1 cellular context compared by ENCODE assay signal in genomic region chr7:102983602-102984001, GRCh38.
TF ChIP-seq lines count a peak whose summit lies in the region.

No MANE protein-coding gene starts in this region.

TF ChIP-seq in K562, 482 proteins besides CTCF, POLR2A, EP300 and RAD21 (continued from another document and continues in another):
- TF ChIP-seq NFE2L1 (tag; IDR thresholded peaks at IDR 0.05; ENCODE audit: borderline replicate concordance, low read depth) (no peak), TCF3 (CRISPR knock-in tag; IDR thresholded peaks at IDR 0.05) (peak; percentile 84), NEUROD1 (IDR thresholded peaks at IDR 0.05; ENCODE audit: borderline replicate concordance, low read depth, low read length, partially characterized antibody) (no peak), RFX1 (IDR thresholded peaks at IDR 0.05) (no peak), CBX8 (IDR thresholded peaks at IDR 0.05; ENCODE audit: borderline replicate concordance, extremely low read depth, low read depth, low read length, poor library complexity, severe bottlenecking) (no peak), ZNF134 (CRISPR knock-in tag; conservative IDR thresholded peaks at IDR 0.05) (no peak), ZKSCAN3 (CRISPR knock-in tag; IDR thresholded peaks at IDR 0.05) (no peak), MEF2D (tag; conservative IDR thresholded peaks at IDR 0.05; ENCODE audit: low read depth) (0 out of 2 replicates have a peak, but pooled peaks have one; percentile 56), ZBTB49 (CRISPR knock-in tag; IDR thresholded peaks at IDR 0.05; ENCODE audit: borderline replicate concordance) (no peak), SREBF2 (CRISPR knock-in tag; IDR thresholded peaks at IDR 0.05) (no peak), EZH2 (IDR thresholded peaks at IDR 0.05; ENCODE audit: borderline replicate concordance, low read depth, low read length) (no peak), CREM (IDR thresholded peaks at IDR 0.05; ENCODE audit: low read depth) (no peak), ZNF764 (CRISPR knock-in tag; IDR thresholded peaks at IDR 0.05; ENCODE audit: low read depth) (no peak), NCOR1 (IDR thresholded peaks at IDR 0.05) (peak; percentile 94), POLR2AphosphoS2 (IDR thresholded peaks at IDR 0.05; ENCODE audit: low read length) (no peak), HINFP (tag; conservative IDR thresholded peaks at IDR 0.05; ENCODE audit: low read depth) (no peak), MNT (conservative IDR thresholded peaks at IDR 0.05) (peak in 1 of 2 experiments; percentile 62; a peak in 2 of 4 replicates), HNRNPH1 (optimal IDR thresholded peaks at IDR 0.05; ENCODE audit: low read depth, low read length) (no peak), CHCHD3 (CRISPR knock-in tag; IDR thresholded peaks at IDR 0.05) (no peak), PRMT5 (CRISPR knock-in tag; IDR thresholded peaks at IDR 0.05) (no peak), HNRNPUL1 (IDR thresholded peaks at IDR 0.05; ENCODE audit: low read length) (no peak), TAF1 (IDR thresholded peaks at IDR 0.05; ENCODE audit: control insufficient read depth, extremely low read depth, insufficient read depth, low read length, severe bottlenecking) (no peak), GTF3C2 (IDR thresholded peaks at IDR 0.05; ENCODE audit: borderline replicate concordance, extremely low read depth, insufficient read length) (no peak), ZBTB1 (CRISPR knock-in tag; IDR thresholded peaks at IDR 0.05; ENCODE audit: borderline replicate concordance, low read depth) (no peak), MIER1 (IDR thresholded peaks at IDR 0.05; ENCODE audit: low read depth) (no peak), ETV1 (tag; conservative IDR thresholded peaks at IDR 0.05; ENCODE audit: low read depth) (peak; percentile 88), ESRRB (CRISPR knock-in tag; IDR thresholded peaks at IDR 0.05; ENCODE audit: borderline replicate concordance) (no peak), ZBTB17 (CRISPR knock-in tag; IDR thresholded peaks at IDR 0.05) (no peak), KDM2B (CRISPR knock-in tag; IDR thresholded peaks at IDR 0.05) (no peak), EGR1 (conservative IDR thresholded peaks at IDR 0.05) (no peak), FOS (IDR thresholded peaks at IDR 0.05; ENCODE audit: extremely low read depth, insufficient read length) (no peak), ZNF668 (CRISPR knock-in tag; IDR thresholded peaks at IDR 0.05) (no peak), ZFPM2 (CRISPR knock-in tag; IDR thresholded peaks at IDR 0.05) (no peak), NFIX (CRISPR knock-in tag; IDR thresholded peaks at IDR 0.05; ENCODE audit: low read depth) (no peak), ZNF184 (CRISPR knock-in tag; IDR thresholded peaks at IDR 0.05) (no peak), SMARCE1 (IDR thresholded peaks at IDR 0.05) (peak; percentile 89)
- TF ChIP-seq, protein P1, sequence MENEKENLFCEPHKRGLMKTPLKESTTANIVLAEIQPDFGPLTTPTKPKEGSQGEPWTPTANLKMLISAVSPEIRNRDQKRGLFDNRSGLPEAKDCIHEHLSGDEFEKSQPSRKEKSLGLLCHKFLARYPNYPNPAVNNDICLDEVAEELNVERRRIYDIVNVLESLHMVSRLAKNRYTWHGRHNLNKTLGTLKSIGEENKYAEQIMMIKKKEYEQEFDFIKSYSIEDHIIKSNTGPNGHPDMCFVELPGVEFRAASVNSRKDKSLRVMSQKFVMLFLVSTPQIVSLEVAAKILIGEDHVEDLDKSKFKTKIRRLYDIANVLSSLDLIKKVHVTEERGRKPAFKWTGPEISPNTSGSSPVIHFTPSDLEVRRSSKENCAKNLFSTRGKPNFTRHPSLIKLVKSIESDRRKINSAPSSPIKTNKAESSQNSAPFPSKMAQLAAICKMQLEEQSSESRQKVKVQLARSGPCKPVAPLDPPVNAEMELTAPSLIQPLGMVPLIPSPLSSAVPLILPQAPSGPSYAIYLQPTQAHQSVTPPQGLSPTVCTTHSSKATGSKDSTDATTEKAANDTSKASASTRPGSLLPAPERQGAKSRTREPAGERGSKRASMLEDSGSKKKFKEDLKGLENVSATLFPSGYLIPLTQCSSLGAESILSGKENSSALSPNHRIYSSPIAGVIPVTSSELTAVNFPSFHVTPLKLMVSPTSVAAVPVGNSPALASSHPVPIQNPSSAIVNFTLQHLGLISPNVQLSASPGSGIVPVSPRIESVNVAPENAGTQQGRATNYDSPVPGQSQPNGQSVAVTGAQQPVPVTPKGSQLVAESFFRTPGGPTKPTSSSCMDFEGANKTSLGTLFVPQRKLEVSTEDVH (IDR thresholded peaks at IDR 0.05; ENCODE audit: low read depth, partially characterized antibody): no peak
- TF ChIP-seq, protein P2, sequence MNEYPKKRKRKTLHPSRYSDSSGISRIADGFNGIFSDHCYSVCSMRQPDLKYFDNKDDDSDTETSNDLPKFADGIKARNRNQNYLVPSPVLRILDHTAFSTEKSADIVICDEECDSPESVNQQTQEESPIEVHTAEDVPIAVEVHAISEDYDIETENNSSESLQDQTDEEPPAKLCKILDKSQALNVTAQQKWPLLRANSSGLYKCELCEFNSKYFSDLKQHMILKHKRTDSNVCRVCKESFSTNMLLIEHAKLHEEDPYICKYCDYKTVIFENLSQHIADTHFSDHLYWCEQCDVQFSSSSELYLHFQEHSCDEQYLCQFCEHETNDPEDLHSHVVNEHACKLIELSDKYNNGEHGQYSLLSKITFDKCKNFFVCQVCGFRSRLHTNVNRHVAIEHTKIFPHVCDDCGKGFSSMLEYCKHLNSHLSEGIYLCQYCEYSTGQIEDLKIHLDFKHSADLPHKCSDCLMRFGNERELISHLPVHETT (CRISPR knock-in tag; conservative IDR thresholded peaks at IDR 0.05 in 1 of 2, IDR thresholded peaks at IDR 0.05 in 1 of 2): no peak
- TF ChIP-seq, protein P3, sequence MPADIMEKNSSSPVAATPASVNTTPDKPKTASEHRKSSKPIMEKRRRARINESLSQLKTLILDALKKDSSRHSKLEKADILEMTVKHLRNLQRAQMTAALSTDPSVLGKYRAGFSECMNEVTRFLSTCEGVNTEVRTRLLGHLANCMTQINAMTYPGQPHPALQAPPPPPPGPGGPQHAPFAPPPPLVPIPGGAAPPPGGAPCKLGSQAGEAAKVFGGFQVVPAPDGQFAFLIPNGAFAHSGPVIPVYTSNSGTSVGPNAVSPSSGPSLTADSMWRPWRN (IDR thresholded peaks at IDR 0.05; ENCODE audit: low read depth): peak; percentile 70; the same call in 1 of the 2 replicates
- TF ChIP-seq, protein P4, sequence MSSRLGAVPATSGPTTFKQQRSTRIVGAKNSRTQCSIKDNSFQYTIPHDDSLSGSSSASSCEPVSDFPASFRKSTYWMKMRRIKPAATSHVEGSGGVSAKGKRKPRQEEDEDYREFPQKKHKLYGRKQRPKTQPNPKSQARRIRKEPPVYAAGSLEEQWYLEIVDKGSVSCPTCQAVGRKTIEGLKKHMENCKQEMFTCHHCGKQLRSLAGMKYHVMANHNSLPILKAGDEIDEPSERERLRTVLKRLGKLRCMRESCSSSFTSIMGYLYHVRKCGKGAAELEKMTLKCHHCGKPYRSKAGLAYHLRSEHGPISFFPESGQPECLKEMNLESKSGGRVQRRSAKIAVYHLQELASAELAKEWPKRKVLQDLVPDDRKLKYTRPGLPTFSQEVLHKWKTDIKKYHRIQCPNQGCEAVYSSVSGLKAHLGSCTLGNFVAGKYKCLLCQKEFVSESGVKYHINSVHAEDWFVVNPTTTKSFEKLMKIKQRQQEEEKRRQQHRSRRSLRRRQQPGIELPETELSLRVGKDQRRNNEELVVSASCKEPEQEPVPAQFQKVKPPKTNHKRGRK (tag; IDR thresholded peaks at IDR 0.05): no peak
- TF ChIP-seq, protein P5, sequence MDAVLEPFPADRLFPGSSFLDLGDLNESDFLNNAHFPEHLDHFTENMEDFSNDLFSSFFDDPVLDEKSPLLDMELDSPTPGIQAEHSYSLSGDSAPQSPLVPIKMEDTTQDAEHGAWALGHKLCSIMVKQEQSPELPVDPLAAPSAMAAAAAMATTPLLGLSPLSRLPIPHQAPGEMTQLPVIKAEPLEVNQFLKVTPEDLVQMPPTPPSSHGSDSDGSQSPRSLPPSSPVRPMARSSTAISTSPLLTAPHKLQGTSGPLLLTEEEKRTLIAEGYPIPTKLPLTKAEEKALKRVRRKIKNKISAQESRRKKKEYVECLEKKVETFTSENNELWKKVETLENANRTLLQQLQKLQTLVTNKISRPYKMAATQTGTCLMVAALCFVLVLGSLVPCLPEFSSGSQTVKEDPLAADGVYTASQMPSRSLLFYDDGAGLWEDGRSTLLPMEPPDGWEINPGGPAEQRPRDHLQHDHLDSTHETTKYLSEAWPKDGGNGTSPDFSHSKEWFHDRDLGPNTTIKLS (IDR thresholded peaks at IDR 0.05; ENCODE audit: borderline replicate concordance, low read depth): no peak
- TF ChIP-seq, protein P6, sequence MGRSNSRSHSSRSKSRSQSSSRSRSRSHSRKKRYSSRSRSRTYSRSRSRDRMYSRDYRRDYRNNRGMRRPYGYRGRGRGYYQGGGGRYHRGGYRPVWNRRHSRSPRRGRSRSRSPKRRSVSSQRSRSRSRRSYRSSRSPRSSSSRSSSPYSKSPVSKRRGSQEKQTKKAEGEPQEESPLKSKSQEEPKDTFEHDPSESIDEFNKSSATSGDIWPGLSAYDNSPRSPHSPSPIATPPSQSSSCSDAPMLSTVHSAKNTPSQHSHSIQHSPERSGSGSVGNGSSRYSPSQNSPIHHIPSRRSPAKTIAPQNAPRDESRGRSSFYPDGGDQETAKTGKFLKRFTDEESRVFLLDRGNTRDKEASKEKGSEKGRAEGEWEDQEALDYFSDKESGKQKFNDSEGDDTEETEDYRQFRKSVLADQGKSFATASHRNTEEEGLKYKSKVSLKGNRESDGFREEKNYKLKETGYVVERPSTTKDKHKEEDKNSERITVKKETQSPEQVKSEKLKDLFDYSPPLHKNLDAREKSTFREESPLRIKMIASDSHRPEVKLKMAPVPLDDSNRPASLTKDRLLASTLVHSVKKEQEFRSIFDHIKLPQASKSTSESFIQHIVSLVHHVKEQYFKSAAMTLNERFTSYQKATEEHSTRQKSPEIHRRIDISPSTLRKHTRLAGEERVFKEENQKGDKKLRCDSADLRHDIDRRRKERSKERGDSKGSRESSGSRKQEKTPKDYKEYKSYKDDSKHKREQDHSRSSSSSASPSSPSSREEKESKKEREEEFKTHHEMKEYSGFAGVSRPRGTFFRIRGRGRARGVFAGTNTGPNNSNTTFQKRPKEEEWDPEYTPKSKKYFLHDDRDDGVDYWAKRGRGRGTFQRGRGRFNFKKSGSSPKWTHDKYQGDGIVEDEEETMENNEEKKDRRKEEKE (IDR thresholded peaks at IDR 0.05; ENCODE audit: borderline replicate concordance in 1 of 2, control insufficient read depth in 1 of 2, low read depth in 2 of 2, low read length in 1 of 2): no peak
